Comparison of ENCODE assay signal across 10 cellular contexts in genomic region chr9:113012492-113012891, GRCh38. TPM values are rescaled to one million over a fixed set of nuclear protein-coding genes. Genes with fewer than 3 reads are reported as not detected.
DNase-seq lines count a peak whose midpoint lies in the region; ATAC-seq and TF ChIP-seq lines count a peak whose summit lies in the region.
"Had no signal": no experiment of that assay in that cellular context is flagged by ENCODE, and none has a peak within 500 bp of the region (broad histone marks: within the 10 kb centered on the region; RNA-seq: fewer than 3 reads in every experiment).

No MANE protein-coding gene starts in this region.

- no peak overlapping the region for H3K9ac ChIP-seq in H9 (ENCODE audit: extremely low read depth, insufficient read length, low read length)

- no peak overlapping the region for H3K18ac ChIP-seq in H9 (ENCODE audit: insufficient read length, low read depth, low read length)

- H4K20me1 ChIP-seq in H9 (ENCODE audit: control insufficient read depth, insufficient read depth, insufficient read length), result no peaks in the 10 kb centered on the region

- peaks cover 2% of the 10 kb centered on the region; the same call in 1 of the 2 replicates for H3K27me3 Mint-ChIP-seq in H9 (ENCODE audit: low read depth)

- no peak overlapping the region for H2BK120ac ChIP-seq in H9 (ENCODE audit: low read depth, low read length, poor library complexity, severe bottlenecking)

- no peaks in the 10 kb centered on the region for H3K79me2 ChIP-seq in H9 (ENCODE audit: insufficient read depth, low read length)

- H2AFZ ChIP-seq in H9 (ENCODE audit: low read length), result no peak overlapping the region

- H4K5ac ChIP-seq in H9 (ENCODE audit: insufficient read length, low read depth, low read length), result no peak overlapping the region

- H2BK15ac ChIP-seq in H9 (ENCODE audit: low read depth, low read length), result no peak overlapping the region

- TF ChIP-seq CTCF in H9 (conservative IDR thresholded peaks at IDR 0.05) (no peak), WI38 (IDR thresholded peaks at IDR 0.05; ENCODE audit: low read depth, low read length) (no peak), gastrocnemius medialis (IDR thresholded peaks at IDR 0.05 in 4 of 5, conservative IDR thresholded peaks at IDR 0.05 in 1 of 5) (no peak)

- H3K36me3 Mint-ChIP-seq in H9 (ENCODE audit: insufficient read depth in 1 of 3, low read depth in 3 of 3), result peaks cover 10 to 18% (median 11%) of the 10 kb centered on the region in 3 experiments; a peak in 6 of 7 replicates

- peak overlapping the region; percentile 82; a peak in 4 of 5 replicates for H3K4me3 Mint-ChIP-seq in H9

- H4K91ac ChIP-seq in H9 (ENCODE audit: insufficient read length, low read depth, low read length), result no peak overlapping the region

- no peak overlapping the region for H2BK5ac ChIP-seq in H9 (ENCODE audit: insufficient read length, low read length)

- in situ Hi-C loops in gastrocnemius medialis (cut with MboI; ENCODE audit: low sequenced_read_pairs in 4 of 4), result no loop called here

- no peak overlapping the region for H3T11ph ChIP-seq in H9 (ENCODE audit: low read length)

- H3K9me3 Mint-ChIP-seq in H9, result peaks cover 51 to 63% of the 10 kb centered on the region in 2 experiments

- no peak for TF ChIP-seq POLR2A in gastrocnemius medialis (IDR thresholded peaks at IDR 0.05)

- ATAC-seq in right cardiac atrium (no peak), gastrocnemius medialis (no peak), HG03521 (IDR thresholded peaks at IDR 0.05; ENCODE audit: unreplicated experiment) (no peak)

- H3K4me1 Mint-ChIP-seq in H9, result peaks cover 3 to 6% of the 10 kb centered on the region in 2 experiments; a peak in 3 of 4 replicates

- no peak overlapping the region for H2BK12ac ChIP-seq in H9 (ENCODE audit: insufficient read length, low read depth, low read length)

- no peak overlapping the region for H3K4ac ChIP-seq in H9 (ENCODE audit: low read depth, low read length)

- no CpG with 5 or more reads among the region's 9 CpGs for WGBS in H9 (ENCODE audit: extremely low coverage, insufficient read length, low lambda C conversion rate)
- WGBS in right cardiac atrium, result 20% methylated on average over 9 of the region's 9 CpGs

- no peak overlapping the region for H2AK5ac ChIP-seq in H9 (ENCODE audit: insufficient read length, low read length)

- no peak overlapping the region for H3K56ac ChIP-seq in H9 (ENCODE audit: insufficient read length, low read depth, low read length)

- H3K27ac ChIP-seq in H9 (ENCODE audit: insufficient read length, low read depth, low read length) (no peak overlapping the region), right cardiac atrium (ENCODE audit: low read length) (no peak overlapping the region), gastrocnemius medialis (no peak overlapping the region)
- H3K27ac ChIP-seq in effector memory CD4-positive, alpha-beta T cell (ENCODE audit: insufficient read depth, low read length, poor library complexity, severe bottlenecking), result no peak overlapping the region

- no peak overlapping the region for H2BK20ac ChIP-seq in H9 (ENCODE audit: low read depth, low read length, poor library complexity, severe bottlenecking)

- no peak overlapping the region for H4K8ac ChIP-seq in H9 (replicated peaks; ENCODE audit: insufficient read length, low read depth, low read length)

- H3K23ac ChIP-seq in H9 (ENCODE audit: insufficient read length, low read depth, low read length), result no peak overlapping the region

- H3K27ac Mint-ChIP-seq in H9, result no peak overlapping the region

- H3K23me2 ChIP-seq in H9 (ENCODE audit: insufficient read length, low read depth, low read length, poor library complexity, severe bottlenecking), result peaks cover 2% of the 10 kb centered on the region

- intact Hi-C loops in right cardiac atrium (cut with DNase I), result no loop called here
- intact Hi-C loops in gastrocnemius medialis (cut with DNase I; ENCODE audit: low total_unique reads), result no loop called here

- H3K4me3 ChIP-seq in WI38 (ENCODE audit: low read depth, low read length) (peak overlapping the region; percentile 60), right cardiac atrium (ENCODE audit: low read length) (peak overlapping the region; percentile 76), gastrocnemius medialis (peak overlapping the region; percentile 28 to 44 (median 36))
- no peak overlapping the region for H3K4me3 ChIP-seq in effector memory CD4-positive, alpha-beta T cell (ENCODE audit: insufficient read depth, low read depth, low read length, poor library complexity, severe bottlenecking)

- no peak for DNase-seq in H9
- DNase-seq in right cardiac atrium, result no peak
- DNase-seq in gastrocnemius medialis, result no peak
- DNase-seq in HCEC 1CT, result no peak
- DNase-seq in effector memory CD4-positive, alpha-beta T cell, result no peak
- no peak for DNase-seq in medulla oblongata (ENCODE audit: extremely low spot score)
- DNase-seq: activated effector memory CD4-positive, alpha-beta T cell treated with Interleukin-2 at 50 U/mL for 16 hours; T-helper 9 cell had no signal

- H3K4me2 ChIP-seq in H9 (ENCODE audit: insufficient read depth, insufficient read length, low read length), result peak overlapping the region; percentile 39

- H3K4me1 ChIP-seq in H9 (ENCODE audit: insufficient read depth, low read length), result no peaks in the 10 kb centered on the region
- H3K4me1 ChIP-seq in right cardiac atrium (ENCODE audit: control insufficient read depth, insufficient read depth, low read length), result no peaks in the 10 kb centered on the region
- no peaks in the 10 kb centered on the region for H3K4me1 ChIP-seq in gastrocnemius medialis
- H3K4me1 ChIP-seq in effector memory CD4-positive, alpha-beta T cell (ENCODE audit: control insufficient read depth, insufficient read depth, low read length, poor library complexity, severe bottlenecking), result no peaks in the 10 kb centered on the region

- H3K9me3 ChIP-seq in H9 (ENCODE audit: control insufficient read depth, low read depth, low read length) (no peaks in the 10 kb centered on the region), right cardiac atrium (ENCODE audit: control insufficient read depth, low read length) (peaks cover 3% of the 10 kb centered on the region), gastrocnemius medialis (no peaks in the 10 kb centered on the region)
- no peaks in the 10 kb centered on the region for H3K9me3 ChIP-seq in effector memory CD4-positive, alpha-beta T cell (ENCODE audit: control insufficient read depth, low read length)

- H3K79me1 ChIP-seq in H9 (ENCODE audit: insufficient read depth, low read depth, low read length, poor library complexity, severe bottlenecking), result no peaks in the 10 kb centered on the region

- no peak overlapping the region for H3K14ac ChIP-seq in H9 (ENCODE audit: insufficient read depth, low read length)

- no peaks in the 10 kb centered on the region for H3K36me3 ChIP-seq in gastrocnemius medialis
- no peaks in the 10 kb centered on the region for H3K36me3 ChIP-seq in effector memory CD4-positive, alpha-beta T cell (ENCODE audit: control insufficient read depth, insufficient read depth, low read length)

- H3K27me3 ChIP-seq in H9 (ENCODE audit: insufficient read depth, low read length), result no peaks in the 10 kb centered on the region
- no peaks in the 10 kb centered on the region for H3K27me3 ChIP-seq in right cardiac atrium (ENCODE audit: control insufficient read depth, insufficient read depth)
- H3K27me3 ChIP-seq in gastrocnemius medialis, result no peaks in the 10 kb centered on the region
- H3K27me3 ChIP-seq in effector memory CD4-positive, alpha-beta T cell (replicated peaks; ENCODE audit: control insufficient read depth, insufficient read depth, low read length, poor library complexity, severe bottlenecking), result no peaks in the 10 kb centered on the region

RNA-seq across cellular contexts. Expression of gene ZNF883, which starts 0.5 kb away (rescaled TPM):
- total RNA-seq in H9 (2021) (10.7 and 13.2 TPM in 2 replicates), right cardiac atrium (10 to 100 TPM in 1 of 4 donors, 1 to 10 TPM in 3; 6.3 to 11.9 (median 7.0) TPM), gastrocnemius medialis (1 to 10 TPM in 1 of 4 donors, under 1 TPM in 2, not detected in 1; 0.13 to 1.4 (median 0.92) TPM)
- 8.3 TPM for polyA plus RNA-seq in right cardiac atrium

RNA-seq across cellular contexts. Expression of gene ZFP37, which starts 44.0 kb away (rescaled TPM):
- 4.8 and 5.1 TPM in 2 replicates for total RNA-seq in H9 (2021)
- total RNA-seq in right cardiac atrium, result 1 to 10 TPM; 2.3 to 2.6 (median 2.4) TPM
- 0.93 TPM for polyA plus RNA-seq in right cardiac atrium
- 1 to 10 TPM in 3 of 4 donors, under 1 TPM in 1; 0.49 to 2.6 (median 1.7) TPM for total RNA-seq in gastrocnemius medialis
